ENCODE assay signal across 10 cellular contexts in genomic region chr14:20666400-20666961, GRCh38. TPM values are rescaled to one million over a fixed set of nuclear protein-coding genes. Genes with fewer than 3 reads are reported as not detected.
"Had no signal": no experiment of that assay in that cellular context is flagged by ENCODE, and none has a peak within 500 bp of the region (broad histone marks: within the 10 kb centered on the region; RNA-seq: fewer than 3 reads in every experiment).

No MANE protein-coding gene starts in this region.

RNA-seq across cellular contexts. Expression of gene ANG, which starts 22.1 kb away (rescaled TPM):
- total RNA-seq: activated CD4-positive, alpha-beta T cell treated with anti-CD3 and anti-CD28 coated beads, Interleukin-2, amount 10 ng/mL, durations not matched to agents 24 days and 14 days had no signal

RNA-seq across cellular contexts. Expression of gene OR6S1, which starts 25.0 kb away (rescaled TPM):
- total RNA-seq: activated CD4-positive, alpha-beta T cell treated with anti-CD3 and anti-CD28 coated beads, Interleukin-2, amount 10 ng/mL, durations not matched to agents 24 days and 14 days; activated naive CD4-positive, alpha-beta T cell treated with anti-CD3 and anti-CD28 coated beads for 36 hours; activated naive CD8-positive, alpha-beta T cell treated with anti-CD3 and anti-CD28 coated beads for 36 hours; activated T-cell treated with anti-CD3 and anti-CD28 coated beads, Interleukin-2, amount 50 U/mL, for 4 hours; cardiac muscle cell; Right ventricle myocardium superior; SJCRH30; T-helper 17 cell; WTC11 had no signal
- polyA plus RNA-seq: adipose tissue, cardiac muscle cell had no signal
